ENCODE assay signal across 13 cellular contexts in genomic region chr12:39618701-39619100, GRCh38. TPM values are rescaled to one million over a fixed set of nuclear protein-coding genes. Genes with fewer than 3 reads are reported as not detected.
DNase-seq lines count a peak whose midpoint lies in the region; ATAC-seq, FAIRE-seq and TF ChIP-seq lines count a peak whose summit lies in the region.
"Had no signal": no experiment of that assay in that cellular context is flagged by ENCODE, and none has a peak within 500 bp of the region (broad histone marks: within the 10 kb centered on the region; RNA-seq: fewer than 3 reads in every experiment).

No MANE protein-coding gene starts in this region.

- H3K79me2 ChIP-seq in osteoblast (ENCODE audit: insufficient read depth, low read length) = no peaks in the 10 kb centered on the region

- H3K4me3 ChIP-seq in BLaER1 = peak overlapping the region; percentile 71
- H3K4me3 ChIP-seq in duodenal mucosa (ENCODE audit: low read depth in 1 of 2, low read length in 2 of 2) = peak overlapping the region; percentile 67 to 68
- H3K4me3 ChIP-seq in osteoblast (ENCODE audit: insufficient read depth, low read length) = no peak overlapping the region

- peak; percentile 74 for FAIRE-seq in GM19239 (lab: Jason Lieb, UNC)

- no peak for TF ChIP-seq CTCF in osteoblast (IDR thresholded peaks at IDR 0.05; ENCODE audit: extremely low read depth, low read depth, low read length)

- H3K4me1 ChIP-seq in BLaER1 (peaks cover 45% of the 10 kb centered on the region), duodenal mucosa (ENCODE audit: control insufficient read depth in 1 of 2, insufficient read depth in 2 of 2, low read length in 2 of 2) (peaks cover 0 to 3% of the 10 kb centered on the region in 2 donors), osteoblast (ENCODE audit: insufficient read depth, low read length) (peaks cover 10% of the 10 kb centered on the region)

- no peaks in the 10 kb centered on the region for H3K27me3 ChIP-seq in BLaER1
- H3K27me3 ChIP-seq in duodenal mucosa (ENCODE audit: control insufficient read depth in 1 of 2, insufficient read depth in 2 of 2, low read length in 2 of 2) = no peaks in the 10 kb centered on the region
- no peaks in the 10 kb centered on the region for H3K27me3 ChIP-seq in osteoblast (ENCODE audit: insufficient read depth, low read length)

- H4K20me1 ChIP-seq in BLaER1 = no peaks in the 10 kb centered on the region
- H4K20me1 ChIP-seq in osteoblast (ENCODE audit: insufficient read depth, low read length) = no peaks in the 10 kb centered on the region

- H3K9ac ChIP-seq in BLaER1 (peak overlapping the region; percentile 76; the same call in 1 of the 2 replicates), duodenal mucosa (ENCODE audit: low read depth in 1 of 2, low read length in 2 of 2) (peak overlapping the region; percentile 3 to 52)

- no peaks in the 10 kb centered on the region for H3K36me3 ChIP-seq in BLaER1
- H3K36me3 ChIP-seq in duodenal mucosa (ENCODE audit: control insufficient read depth in 1 of 2, insufficient read depth in 2 of 2, low read length in 2 of 2) = no peaks in the 10 kb centered on the region
- no peaks in the 10 kb centered on the region for H3K36me3 ChIP-seq in osteoblast (ENCODE audit: insufficient read depth, low read length)

- no peak for ATAC-seq in HG02852 (IDR thresholded peaks at IDR 0.05; ENCODE audit: unreplicated experiment)

- H3K9me3 ChIP-seq in BLaER1 (no peaks in the 10 kb centered on the region), duodenal mucosa (ENCODE audit: control insufficient read depth in 1 of 2, low read length in 2 of 2) (no peaks in the 10 kb centered on the region), osteoblast (ENCODE audit: low read depth, low read length) (no peaks in the 10 kb centered on the region)

- DNase-seq in GM19239 (ENCODE audit: insufficient read length, low spot score) (no peak), osteoblast (ENCODE audit: insufficient read length, low spot score, missing footprints) (no peak), SHP77 treated with DMSO at 0.1 percent for 48 hours (lab: John Stamatoyannopoulos, UW) (no peak), cortex of kidney (lab: John Stamatoyannopoulos, UW) (no peak)
- DNase-seq in activated CD4-positive, alpha-beta T cell treated with anti-CD3 and anti-CD28 coated beads, Interleukin-2, amount 50 U/mL, for 1 hour = no peak
- DNase-seq: MV-4-11; NCI-H774; stimulated activated naive CD4-positive, alpha-beta T cell treated with Interleukin-2 at 50 U/mL for 16 hours had no signal

- H3K27ac ChIP-seq in BLaER1 = peak overlapping the region; percentile 81; the same call in 1 of the 2 replicates
- H3K27ac ChIP-seq in duodenal mucosa (ENCODE audit: low read depth, low read length) = no peak overlapping the region
- H3K27ac ChIP-seq in osteoblast (ENCODE audit: low read depth, low read length) = no peak overlapping the region
- H3K27ac ChIP-seq: C4-2B had no signal

- H2AFZ ChIP-seq in osteoblast (ENCODE audit: low read length) = no peak overlapping the region

- H3K4me2 ChIP-seq in BLaER1 = peak overlapping the region; percentile 90
- H3K4me2 ChIP-seq in osteoblast (ENCODE audit: insufficient read depth, low read length) = peak overlapping the region; percentile 84

RNA-seq across cellular contexts. Expression of gene ABCD2, which starts 0.9 kb away (rescaled TPM):
- total RNA-seq in osteoblast = under 0.01 TPM in 2 replicates
- total RNA-seq: epithelial cell of proximal tubule had no signal
